8 cellular contexts compared by ENCODE assay signal in the genomic region with DNA sequence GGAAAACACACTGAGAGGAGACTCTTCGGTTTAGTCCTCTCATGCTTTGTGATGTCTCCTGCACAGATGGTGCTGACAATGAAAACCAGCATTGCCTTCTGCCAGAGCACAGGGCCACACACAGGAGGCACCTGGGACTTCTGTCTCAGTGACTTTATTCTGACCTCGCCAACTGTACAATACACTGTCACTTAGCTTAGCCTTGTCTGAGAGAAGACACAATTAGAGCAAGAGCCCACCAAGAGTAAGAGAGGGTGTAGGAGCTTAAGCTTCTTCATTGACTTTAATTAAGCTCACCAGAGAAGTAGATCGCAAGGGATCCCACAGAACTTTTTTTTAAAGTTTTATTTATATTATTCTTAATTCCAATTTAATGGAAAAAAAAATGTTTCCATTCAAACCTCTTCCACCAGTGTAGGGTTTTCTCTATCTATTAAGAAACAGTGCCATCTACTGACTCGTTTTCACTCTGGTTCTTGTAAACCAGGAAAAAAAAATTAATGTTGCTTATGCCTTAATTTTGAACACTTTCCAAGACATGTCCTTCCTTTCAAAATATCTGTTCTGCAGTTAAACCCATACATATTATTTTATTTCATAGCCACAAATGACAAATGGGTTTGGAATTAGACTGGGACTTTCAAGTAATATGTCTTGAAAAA. TPM values are rescaled to one million over a fixed set of nuclear protein-coding genes. Genes with fewer than 3 reads are reported as not detected.
DNase-seq lines count a peak whose midpoint lies in the region; ATAC-seq and TF ChIP-seq lines count a peak whose summit lies in the region.

No MANE protein-coding gene starts in this region.

- POLR2A ChIA-PET in RWPE1 (lab: Yijun Ruan, JAX; ENCODE audit: low non-redundant PET), result no interaction called here
- POLR2A ChIA-PET in activated CD4-positive, alpha-beta memory T cell treated with anti-CD3 and anti-CD28 coated beads, Interleukin-2, amount 10 ng/mL, durations not matched to agents 7 days and 5 days (lab: Charles Lee), result no interaction called here

- H3K27ac Mint-ChIP-seq in activated CD4-positive, alpha-beta memory T cell treated with anti-CD3 and anti-CD28 coated beads, Interleukin-2, amount 10 ng/mL, durations not matched to agents 7 days and 5 days, result no peak overlapping the region
- no peak overlapping the region for H3K27ac Mint-ChIP-seq in activated T-helper 1 cell treated with anti-CD3 and anti-CD28 coated beads, Interleukin-12 subunit alpha, Interleukin-12 subunit beta, Interleukin-2, Interleukin-4 antibody, amounts not matched to agents 30 ng/mL and 10 ng/mL and 1 ng/mL, durations not matched to agents 14 hours and 24 hours and 36 hours

- CTCF ChIA-PET in RWPE1 (lab: Yijun Ruan, JAX), result interaction anchor here (0.6 to 1.1 kb wide), 6 partner anchors 18 to 1210 kb away, joined by 3 to 11 read pairs (median 4); no protein-coding TSS in a partner anchor
- CTCF ChIA-PET in activated CD4-positive, alpha-beta memory T cell treated with anti-CD3 and anti-CD28 coated beads, Interleukin-2, amount 10 ng/mL, durations not matched to agents 7 days and 5 days (lab: Charles Lee), result interaction anchor here (1.1 kb wide), 1 partner anchor 12 kb away, joined by 3 read pairs; no protein-coding TSS in a partner anchor

- no peaks in the 10 kb centered on the region for H3K4me1 Mint-ChIP-seq in activated CD4-positive, alpha-beta memory T cell treated with anti-CD3 and anti-CD28 coated beads, Interleukin-2, amount 10 ng/mL, durations not matched to agents 7 days and 5 days
- H3K4me1 Mint-ChIP-seq in activated T-helper 1 cell treated with anti-CD3 and anti-CD28 coated beads, Interleukin-12 subunit alpha, Interleukin-12 subunit beta, Interleukin-2, Interleukin-4 antibody, amounts not matched to agents 30 ng/mL and 10 ng/mL and 1 ng/mL, durations not matched to agents 14 hours and 24 hours and 36 hours (ENCODE audit: low read depth), result no peaks in the 10 kb centered on the region

- H3K27me3 Mint-ChIP-seq in activated CD4-positive, alpha-beta memory T cell treated with anti-CD3 and anti-CD28 coated beads, Interleukin-2, amount 10 ng/mL, durations not matched to agents 7 days and 5 days, result peaks cover 1% of the 10 kb centered on the region
- H3K27me3 Mint-ChIP-seq in activated T-helper 1 cell treated with anti-CD3 and anti-CD28 coated beads, Interleukin-12 subunit alpha, Interleukin-12 subunit beta, Interleukin-2, Interleukin-4 antibody, amounts not matched to agents 30 ng/mL and 10 ng/mL and 1 ng/mL, durations not matched to agents 14 hours and 24 hours and 36 hours (ENCODE audit: insufficient read depth), result no peaks in the 10 kb centered on the region

- H3K9me3 Mint-ChIP-seq in activated CD4-positive, alpha-beta memory T cell treated with anti-CD3 and anti-CD28 coated beads, Interleukin-2, amount 10 ng/mL, durations not matched to agents 7 days and 5 days, result no peaks in the 10 kb centered on the region
- H3K9me3 Mint-ChIP-seq in activated T-helper 1 cell treated with anti-CD3 and anti-CD28 coated beads, Interleukin-12 subunit alpha, Interleukin-12 subunit beta, Interleukin-2, Interleukin-4 antibody, amounts not matched to agents 30 ng/mL and 10 ng/mL and 1 ng/mL, durations not matched to agents 14 hours and 24 hours and 36 hours, result no peaks in the 10 kb centered on the region

- H3K4me3 Mint-ChIP-seq in activated CD4-positive, alpha-beta memory T cell treated with anti-CD3 and anti-CD28 coated beads, Interleukin-2, amount 10 ng/mL, durations not matched to agents 7 days and 5 days, result no peak overlapping the region
- no peak overlapping the region for H3K4me3 Mint-ChIP-seq in activated T-helper 1 cell treated with anti-CD3 and anti-CD28 coated beads, Interleukin-12 subunit alpha, Interleukin-12 subunit beta, Interleukin-2, Interleukin-4 antibody, amounts not matched to agents 30 ng/mL and 10 ng/mL and 1 ng/mL, durations not matched to agents 14 hours and 24 hours and 36 hours

- intact Hi-C loops in cardiac septum (cut with DNase I), result loop anchor here (5.0 kb wide), 1 partner anchor 300 kb away; no protein-coding TSS in a partner anchor
- intact Hi-C loops in activated T-helper 1 cell treated with anti-CD3 and anti-CD28 coated beads, Interleukin-12 subunit alpha, Interleukin-12 subunit beta, Interleukin-2, Interleukin-4 antibody, amounts not matched to agents 30 ng/mL and 10 ng/mL and 1 ng/mL, durations not matched to agents 14 hours and 24 hours and 36 hours (cut with micrococcal nuclease), result loop anchor here (5.0 kb wide), 1 partner anchor 300 kb away; no protein-coding TSS in a partner anchor

- DNase-seq in AML-193 (lab: John Stamatoyannopoulos, UW), result peak; percentile 11
- DNase-seq in HuH-7 (ENCODE audit: low spot score), result peak; percentile 15
- peak; percentile 19 for DNase-seq in RWPE1 (ENCODE audit: low spot score)
- peak; percentile 6 for DNase-seq in hepatic stellate cell (ENCODE audit: low spot score)
- DNase-seq in activated CD4-positive, alpha-beta memory T cell treated with anti-CD3 and anti-CD28 coated beads, Interleukin-2, amount 10 ng/mL, durations not matched to agents 7 days and 5 days, result no peak
- no peak for DNase-seq in cardiac septum (ENCODE audit: low spot score)
- DNase-seq in activated T-helper 1 cell treated with anti-CD3 and anti-CD28 coated beads, Interleukin-12 subunit alpha, Interleukin-12 subunit beta, Interleukin-2, Interleukin-4 antibody, amounts not matched to agents 30 ng/mL and 10 ng/mL and 1 ng/mL, durations not matched to agents 14 hours and 24 hours and 36 hours (ENCODE audit: low spot score), result no peak

- H3K27ac ChIP-seq in RWPE1, result no peak overlapping the region

- peak; percentile 44 for TF ChIP-seq CTCF in RWPE1 (conservative IDR thresholded peaks at IDR 0.05; ENCODE audit: low read depth)

- H3K36me3 Mint-ChIP-seq in activated CD4-positive, alpha-beta memory T cell treated with anti-CD3 and anti-CD28 coated beads, Interleukin-2, amount 10 ng/mL, durations not matched to agents 7 days and 5 days (ENCODE audit: low read depth), result no peaks in the 10 kb centered on the region
- no peaks in the 10 kb centered on the region for H3K36me3 Mint-ChIP-seq in activated T-helper 1 cell treated with anti-CD3 and anti-CD28 coated beads, Interleukin-12 subunit alpha, Interleukin-12 subunit beta, Interleukin-2, Interleukin-4 antibody, amounts not matched to agents 30 ng/mL and 10 ng/mL and 1 ng/mL, durations not matched to agents 14 hours and 24 hours and 36 hours (ENCODE audit: low read depth)

- ATAC-seq in HG02588 (IDR thresholded peaks at IDR 0.05; ENCODE audit: unreplicated experiment), result no peak

RNA-seq across cellular contexts. Expression of gene DDX18, which starts 42.4 kb away (rescaled TPM):
- 10 to 100 TPM; 58.6 to 70.9 TPM for total RNA-seq in activated CD4-positive, alpha-beta memory T cell treated with anti-CD3 and anti-CD28 coated beads, Interleukin-2, amount 10 ng/mL, durations not matched to agents 7 days and 5 days
- total RNA-seq in cardiac septum, result 32.4 TPM
- 133 and 143 TPM in 2 replicates for total RNA-seq in activated T-helper 1 cell treated with anti-CD3 and anti-CD28 coated beads, Interleukin-12 subunit alpha, Interleukin-12 subunit beta, Interleukin-2, Interleukin-4 antibody, amounts not matched to agents 30 ng/mL and 10 ng/mL and 1 ng/mL, durations not matched to agents 14 hours and 24 hours and 36 hours

Comparison
In these comparisons a context has a peak if more than half of its experiments do, and no peak if none do; other contexts are left out.
1. DNase-seq: peak in AML-193 (2 of 2), HuH-7 (single experiment), RWPE1 (single experiment) and hepatic stellate cell (single experiment); none in activated CD4-positive, alpha-beta memory T cell treated with anti-CD3 and anti-CD28 coated beads, Interleukin-2, amount 10 ng/mL, durations not matched to agents 7 days and 5 days (single experiment), cardiac septum (single experiment) and activated T-helper 1 cell treated with anti-CD3 and anti-CD28 coated beads, Interleukin-12 subunit alpha, Interleukin-12 subunit beta, Interleukin-2, Interleukin-4 antibody, amounts not matched to agents 30 ng/mL and 10 ng/mL and 1 ng/mL, durations not matched to agents 14 hours and 24 hours and 36 hours (single experiment).